8 cellular contexts compared by ENCODE assay signal in genomic region chr2:216012133-216012829, GRCh38. TPM values are rescaled to one million over a fixed set of nuclear protein-coding genes. Genes with fewer than 3 reads are reported as not detected.
DNase-seq lines count a peak whose midpoint lies in the region; ATAC-seq and TF ChIP-seq lines count a peak whose summit lies in the region.

No MANE protein-coding gene starts in this region.

- no peak overlapping the region for H3K27ac Mint-ChIP-seq in H9
- peak overlapping the region; percentile 79 for H3K27ac Mint-ChIP-seq in activated CD8-positive, alpha-beta T cell treated with anti-CD3 and anti-CD28 coated beads for 36 hours
- H3K27ac Mint-ChIP-seq in stimulated activated naive CD8-positive, alpha-beta T cell treated with anti-CD3 and anti-CD28 coated beads, Interleukin-15, amount 100 ng/mL, for 72 hours = peak overlapping the region in 1 of 2 donors; percentile 92

- no peak overlapping the region for H3K56ac ChIP-seq in H9 (ENCODE audit: insufficient read length, low read depth, low read length)

- no peak for TF ChIP-seq CTCF in H9 (conservative IDR thresholded peaks at IDR 0.05)
- TF ChIP-seq CTCF in activated CD8-positive, alpha-beta T cell treated with anti-CD3 and anti-CD28 coated beads for 36 hours (IDR thresholded peaks at IDR 0.05) = no peak

- no peak overlapping the region for H3K14ac ChIP-seq in H9 (ENCODE audit: insufficient read depth, low read length)

- peaks cover 17 to 18% of the 10 kb centered on the region in 2 experiments for H3K4me1 Mint-ChIP-seq in H9
- peaks cover 56% of the 10 kb centered on the region for H3K4me1 Mint-ChIP-seq in activated CD8-positive, alpha-beta T cell treated with anti-CD3 and anti-CD28 coated beads for 36 hours (ENCODE audit: low read depth)
- H3K4me1 Mint-ChIP-seq in stimulated activated naive CD8-positive, alpha-beta T cell treated with anti-CD3 and anti-CD28 coated beads, Interleukin-15, amount 100 ng/mL, for 72 hours = peaks cover 53% of the 10 kb centered on the region

- no peak overlapping the region for H3K4ac ChIP-seq in H9 (ENCODE audit: low read depth, low read length)

- no peak overlapping the region for H2BK5ac ChIP-seq in H9 (ENCODE audit: insufficient read length, low read length)

- H3K4me3 Mint-ChIP-seq in H9 = peak overlapping the region; percentile 89 to 95
- H3K4me3 Mint-ChIP-seq in activated CD8-positive, alpha-beta T cell treated with anti-CD3 and anti-CD28 coated beads for 36 hours = peak overlapping the region; percentile 93
- peak overlapping the region; percentile 92 to 98 for H3K4me3 Mint-ChIP-seq in stimulated activated naive CD8-positive, alpha-beta T cell treated with anti-CD3 and anti-CD28 coated beads, Interleukin-15, amount 100 ng/mL, for 72 hours

- no peak overlapping the region for H2AFZ ChIP-seq in H9 (ENCODE audit: low read length)

- CTCF ChIA-PET in activated CD8-positive, alpha-beta T cell treated with anti-CD3 and anti-CD28 coated beads for 36 hours (lab: Charles Lee) = interaction anchor here (1.1 to 2.4 kb wide), 6 partner anchors 11 to 102 kb away, joined by 4 to 15 read pairs (median 8); no protein-coding TSS in a partner anchor

- ATAC-seq in activated CD8-positive, alpha-beta T cell treated with anti-CD3 and anti-CD28 coated beads for 36 hours = no peak
- no peak for ATAC-seq in stimulated activated naive CD8-positive, alpha-beta T cell treated with anti-CD3 and anti-CD28 coated beads, Interleukin-15, amount 100 ng/mL, for 72 hours
- ATAC-seq in HG02852 (IDR thresholded peaks at IDR 0.05; ENCODE audit: unreplicated experiment) (no peak), HG03469 (IDR thresholded peaks at IDR 0.05; ENCODE audit: unreplicated experiment) (no peak)

- H4K8ac ChIP-seq in H9 (replicated peaks; ENCODE audit: insufficient read length, low read depth, low read length) = no peak overlapping the region

- H3K36me3 Mint-ChIP-seq in H9 (ENCODE audit: insufficient read depth in 1 of 3, low read depth in 3 of 3) = peaks cover 2 to 9% (median 2%) of the 10 kb centered on the region in 3 experiments; a peak in 5 of 7 replicates
- no peaks in the 10 kb centered on the region for H3K36me3 Mint-ChIP-seq in activated CD8-positive, alpha-beta T cell treated with anti-CD3 and anti-CD28 coated beads for 36 hours (ENCODE audit: low read depth)

- no peaks in the 10 kb centered on the region for H3K9me3 Mint-ChIP-seq in H9
- H3K9me3 Mint-ChIP-seq in activated CD8-positive, alpha-beta T cell treated with anti-CD3 and anti-CD28 coated beads for 36 hours = no peaks in the 10 kb centered on the region
- no peaks in the 10 kb centered on the region for H3K9me3 Mint-ChIP-seq in stimulated activated naive CD8-positive, alpha-beta T cell treated with anti-CD3 and anti-CD28 coated beads, Interleukin-15, amount 100 ng/mL, for 72 hours

- H3K9me3 ChIP-seq in H9 (ENCODE audit: control insufficient read depth, low read depth, low read length) (no peaks in the 10 kb centered on the region), iPS-18c (ENCODE audit: control insufficient read depth, insufficient read depth, low read length) (no peaks in the 10 kb centered on the region)

- H2AK5ac ChIP-seq in H9 (ENCODE audit: insufficient read length, low read length) = no peak overlapping the region

- H4K20me1 ChIP-seq in H9 (ENCODE audit: control insufficient read depth, insufficient read depth, insufficient read length) = no peaks in the 10 kb centered on the region

- peak overlapping the region; percentile 93 for H3K4me3 ChIP-seq in iPS-18c (ENCODE audit: insufficient read depth, low read depth, low read length)

- H2BK12ac ChIP-seq in H9 (ENCODE audit: insufficient read length, low read depth, low read length) = no peak overlapping the region

- H2BK20ac ChIP-seq in H9 (ENCODE audit: low read depth, low read length, poor library complexity, severe bottlenecking) = no peak overlapping the region

- H3K79me1 ChIP-seq in H9 (ENCODE audit: insufficient read depth, low read depth, low read length, poor library complexity, severe bottlenecking) = no peaks in the 10 kb centered on the region

- intact Hi-C loops in activated CD8-positive, alpha-beta T cell treated with anti-CD3 and anti-CD28 coated beads for 36 hours (cut with micrococcal nuclease) = no loop called here

- H3K18ac ChIP-seq in H9 (ENCODE audit: insufficient read length, low read depth, low read length) = no peak overlapping the region

- no CpG with 5 or more reads among the region's 6 CpGs for WGBS in H9 (ENCODE audit: extremely low coverage, insufficient read length, low lambda C conversion rate)

- H4K91ac ChIP-seq in H9 (ENCODE audit: insufficient read length, low read depth, low read length) = no peak overlapping the region

- H3T11ph ChIP-seq in H9 (ENCODE audit: low read length) = no peak overlapping the region

- in situ Hi-C loops in ACHN (cut with HindIII; ENCODE audit: low pct_ligation_motif_present, low pct_unique_long_range_greater_than_20kb, low sequenced_read_pairs) = no loop called here

- no peak overlapping the region for H2BK120ac ChIP-seq in H9 (ENCODE audit: low read depth, low read length, poor library complexity, severe bottlenecking)

- peaks cover 6% of the 10 kb centered on the region for H3K23me2 ChIP-seq in H9 (ENCODE audit: insufficient read length, low read depth, low read length, poor library complexity, severe bottlenecking)

- H3K27me3 ChIP-seq in H9 (ENCODE audit: insufficient read depth, low read length) = no peaks in the 10 kb centered on the region

- H3K9ac ChIP-seq in H9 (ENCODE audit: extremely low read depth, insufficient read length, low read length) = peak overlapping the region; percentile 91

- POLR2A ChIA-PET in activated CD8-positive, alpha-beta T cell treated with anti-CD3 and anti-CD28 coated beads for 36 hours (lab: Charles Lee) = interaction anchor here (1.0 to 1.7 kb wide), 4 partner anchors 8 to 44 kb away, joined by 3 to 4 read pairs (median 4); no protein-coding TSS in a partner anchor

- H3K79me2 ChIP-seq in H9 (ENCODE audit: insufficient read depth, low read length) = peaks cover 15% of the 10 kb centered on the region; the same call in 1 of the 2 replicates

- no peak overlapping the region for H4K5ac ChIP-seq in H9 (ENCODE audit: insufficient read length, low read depth, low read length)

- peak overlapping the region; percentile 91 for H3K4me2 ChIP-seq in H9 (ENCODE audit: insufficient read depth, insufficient read length, low read length)

- no peak overlapping the region for H3K27ac ChIP-seq in H9 (ENCODE audit: insufficient read length, low read depth, low read length)

- DNase-seq in ACHN (peak; percentile 76), H9 (no peak), medulla oblongata (ENCODE audit: extremely low spot score) (no peak)
- DNase-seq in activated CD8-positive, alpha-beta T cell treated with anti-CD3 and anti-CD28 coated beads for 36 hours = no peak
- no peak for DNase-seq in stimulated activated naive CD8-positive, alpha-beta T cell treated with anti-CD3 and anti-CD28 coated beads, Interleukin-15, amount 100 ng/mL, for 72 hours

- H3K27me3 Mint-ChIP-seq in H9 (ENCODE audit: low read depth) = no peaks in the 10 kb centered on the region
- no peaks in the 10 kb centered on the region for H3K27me3 Mint-ChIP-seq in activated CD8-positive, alpha-beta T cell treated with anti-CD3 and anti-CD28 coated beads for 36 hours
- H3K27me3 Mint-ChIP-seq in stimulated activated naive CD8-positive, alpha-beta T cell treated with anti-CD3 and anti-CD28 coated beads, Interleukin-15, amount 100 ng/mL, for 72 hours = no peaks in the 10 kb centered on the region

- H2BK15ac ChIP-seq in H9 (ENCODE audit: low read depth, low read length) = no peak overlapping the region

- no peak overlapping the region for H3K23ac ChIP-seq in H9 (ENCODE audit: insufficient read length, low read depth, low read length)

- no peaks in the 10 kb centered on the region for H3K4me1 ChIP-seq in H9 (ENCODE audit: insufficient read depth, low read length)

RNA-seq across cellular contexts. Expression of gene MREG, which starts 1.1 kb away (rescaled TPM):
- total RNA-seq in H9 (2021) = 21.0 and 21.8 TPM in 2 replicates
- 10 to 100 TPM in 1 of 2 experiments, 1 to 10 TPM in 1; 8.0 to 10.9 TPM for total RNA-seq in activated CD8-positive, alpha-beta T cell treated with anti-CD3 and anti-CD28 coated beads for 36 hours
